In the genomic region with DNA sequence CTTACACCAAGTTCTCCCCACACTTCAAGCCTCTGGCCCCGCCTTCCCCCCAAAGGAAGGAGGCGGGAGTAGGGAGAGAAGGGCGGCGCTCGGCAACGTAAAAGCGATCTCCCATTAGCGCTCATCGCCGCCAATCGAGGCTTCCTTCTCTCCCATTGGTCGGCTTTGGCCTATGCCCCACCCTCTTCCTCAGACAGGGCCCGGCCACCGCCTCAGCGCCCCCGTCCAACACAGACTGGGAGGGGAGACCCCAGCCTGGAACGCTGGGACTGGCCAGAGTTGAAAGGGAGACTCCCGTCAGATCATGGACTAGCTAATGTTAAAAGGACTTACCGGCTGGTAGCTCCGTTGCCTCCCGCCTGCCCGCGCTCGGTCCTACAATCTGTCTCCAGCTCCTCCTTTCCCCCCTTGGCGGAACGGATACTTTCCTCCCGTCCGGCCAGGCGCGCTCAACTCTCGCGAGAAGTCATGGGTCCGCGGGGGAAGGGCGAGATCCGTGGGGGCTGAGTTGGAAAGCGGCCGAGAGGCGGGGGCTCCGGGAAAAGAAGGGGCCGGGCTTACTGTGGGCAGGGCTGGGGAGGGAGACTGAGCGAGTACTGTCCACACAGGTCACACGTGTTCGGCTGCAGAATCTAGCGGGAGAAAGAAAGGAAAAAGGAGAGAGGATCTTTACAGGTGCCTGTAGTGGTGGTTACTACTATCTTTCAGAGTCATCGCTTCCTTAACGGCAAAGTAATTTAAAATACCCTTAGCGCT, we compare ENCODE assay signal across 1 cellular context.
TF ChIP-seq lines count a peak whose summit lies in the region.

A gene (minus strand): TSS at position 437 of the 756 bp plus-strand sequence. CDS start 25,382 bp downstream, outside the sequence.

TF ChIP-seq in GM12878, 131 proteins besides CTCF, POLR2A, EP300 and RAD21 (continued from another document and continues in another):
- TF ChIP-seq, protein P1, sequence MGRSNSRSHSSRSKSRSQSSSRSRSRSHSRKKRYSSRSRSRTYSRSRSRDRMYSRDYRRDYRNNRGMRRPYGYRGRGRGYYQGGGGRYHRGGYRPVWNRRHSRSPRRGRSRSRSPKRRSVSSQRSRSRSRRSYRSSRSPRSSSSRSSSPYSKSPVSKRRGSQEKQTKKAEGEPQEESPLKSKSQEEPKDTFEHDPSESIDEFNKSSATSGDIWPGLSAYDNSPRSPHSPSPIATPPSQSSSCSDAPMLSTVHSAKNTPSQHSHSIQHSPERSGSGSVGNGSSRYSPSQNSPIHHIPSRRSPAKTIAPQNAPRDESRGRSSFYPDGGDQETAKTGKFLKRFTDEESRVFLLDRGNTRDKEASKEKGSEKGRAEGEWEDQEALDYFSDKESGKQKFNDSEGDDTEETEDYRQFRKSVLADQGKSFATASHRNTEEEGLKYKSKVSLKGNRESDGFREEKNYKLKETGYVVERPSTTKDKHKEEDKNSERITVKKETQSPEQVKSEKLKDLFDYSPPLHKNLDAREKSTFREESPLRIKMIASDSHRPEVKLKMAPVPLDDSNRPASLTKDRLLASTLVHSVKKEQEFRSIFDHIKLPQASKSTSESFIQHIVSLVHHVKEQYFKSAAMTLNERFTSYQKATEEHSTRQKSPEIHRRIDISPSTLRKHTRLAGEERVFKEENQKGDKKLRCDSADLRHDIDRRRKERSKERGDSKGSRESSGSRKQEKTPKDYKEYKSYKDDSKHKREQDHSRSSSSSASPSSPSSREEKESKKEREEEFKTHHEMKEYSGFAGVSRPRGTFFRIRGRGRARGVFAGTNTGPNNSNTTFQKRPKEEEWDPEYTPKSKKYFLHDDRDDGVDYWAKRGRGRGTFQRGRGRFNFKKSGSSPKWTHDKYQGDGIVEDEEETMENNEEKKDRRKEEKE (IDR thresholded peaks at IDR 0.05), result peak; percentile 99
- TF ChIP-seq SP1 (IDR thresholded peaks at IDR 0.05; ENCODE audit: low read depth, low read length) (peak; percentile 97), KAT2A (conservative IDR thresholded peaks at IDR 0.05; ENCODE audit: control insufficient read depth, low read depth, low read length) (no peak), KLF5 (IDR thresholded peaks at IDR 0.05; ENCODE audit: partially characterized antibody) (peak; percentile 100), ZNF274 (IDR thresholded peaks at IDR 0.05; ENCODE audit: insufficient read depth, insufficient read length) (no peak), ETV6 (conservative IDR thresholded peaks at IDR 0.05 in 1 of 2, IDR thresholded peaks at IDR 0.05 in 1 of 2; ENCODE audit: borderline replicate concordance in 1 of 2, low read depth in 1 of 2) (no peak), GATAD2B (conservative IDR thresholded peaks at IDR 0.05; ENCODE audit: low read depth) (peak; percentile 79; the same call in 1 of the 2 replicates), RCOR1 (conservative IDR thresholded peaks at IDR 0.05; ENCODE audit: low read depth, low read length) (peak; percentile 98; the same call in 1 of the 2 replicates), SMAD5 (IDR thresholded peaks at IDR 0.05; ENCODE audit: low read depth) (peak; percentile 49; the same call in 1 of the 2 replicates), SIX5 (IDR thresholded peaks at IDR 0.05; ENCODE audit: low read depth, low read length, severe bottlenecking) (peak; percentile 35), SMC3 (IDR thresholded peaks at IDR 0.05; ENCODE audit: borderline replicate concordance, low read length) (no peak; the same call in 1 of the 2 replicates), MYC (IDR thresholded peaks at IDR 0.05; ENCODE audit: insufficient read depth, insufficient read length, insufficient replicate concordance, low read length, severe bottlenecking) (no peak), ZSCAN29 (IDR thresholded peaks at IDR 0.05) (no peak), LARP7 (IDR thresholded peaks at IDR 0.05) (peak; percentile 80), POLR2AphosphoS5 (IDR thresholded peaks at IDR 0.05; ENCODE audit: low read length) (peak; percentile 46; the same call in 1 of the 2 replicates), NR2C1 (IDR thresholded peaks at IDR 0.05) (no peak), HCFC1 (IDR thresholded peaks at IDR 0.05; ENCODE audit: low read length) (peak; percentile 57), EED (IDR thresholded peaks at IDR 0.05; ENCODE audit: low read depth) (peak; percentile 26; the same call in 1 of the 2 replicates), GABPA (IDR thresholded peaks at IDR 0.05; ENCODE audit: low read depth) (no peak), BMI1 (IDR thresholded peaks at IDR 0.05; ENCODE audit: borderline replicate concordance) (no peak), CEBPB (IDR thresholded peaks at IDR 0.05; ENCODE audit: borderline replicate concordance in 1 of 2, low read depth in 2 of 2, low read length in 2 of 2) (no peak), NFXL1 (IDR thresholded peaks at IDR 0.05; ENCODE audit: borderline replicate concordance) (no peak), ZNF207 (IDR thresholded peaks at IDR 0.05; ENCODE audit: borderline replicate concordance) (peak; percentile 100), CBFB (IDR thresholded peaks at IDR 0.05; ENCODE audit: low read depth) (peak; percentile 94), STAT3 (IDR thresholded peaks at IDR 0.05; ENCODE audit: low read depth, low read length) (no peak)
- TF ChIP-seq, protein P2, sequence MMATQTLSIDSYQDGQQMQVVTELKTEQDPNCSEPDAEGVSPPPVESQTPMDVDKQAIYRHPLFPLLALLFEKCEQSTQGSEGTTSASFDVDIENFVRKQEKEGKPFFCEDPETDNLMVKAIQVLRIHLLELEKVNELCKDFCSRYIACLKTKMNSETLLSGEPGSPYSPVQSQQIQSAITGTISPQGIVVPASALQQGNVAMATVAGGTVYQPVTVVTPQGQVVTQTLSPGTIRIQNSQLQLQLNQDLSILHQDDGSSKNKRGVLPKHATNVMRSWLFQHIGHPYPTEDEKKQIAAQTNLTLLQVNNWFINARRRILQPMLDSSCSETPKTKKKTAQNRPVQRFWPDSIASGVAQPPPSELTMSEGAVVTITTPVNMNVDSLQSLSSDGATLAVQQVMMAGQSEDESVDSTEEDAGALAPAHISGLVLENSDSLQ (IDR thresholded peaks at IDR 0.05), result peak; percentile 99
- TF ChIP-seq, protein P3, sequence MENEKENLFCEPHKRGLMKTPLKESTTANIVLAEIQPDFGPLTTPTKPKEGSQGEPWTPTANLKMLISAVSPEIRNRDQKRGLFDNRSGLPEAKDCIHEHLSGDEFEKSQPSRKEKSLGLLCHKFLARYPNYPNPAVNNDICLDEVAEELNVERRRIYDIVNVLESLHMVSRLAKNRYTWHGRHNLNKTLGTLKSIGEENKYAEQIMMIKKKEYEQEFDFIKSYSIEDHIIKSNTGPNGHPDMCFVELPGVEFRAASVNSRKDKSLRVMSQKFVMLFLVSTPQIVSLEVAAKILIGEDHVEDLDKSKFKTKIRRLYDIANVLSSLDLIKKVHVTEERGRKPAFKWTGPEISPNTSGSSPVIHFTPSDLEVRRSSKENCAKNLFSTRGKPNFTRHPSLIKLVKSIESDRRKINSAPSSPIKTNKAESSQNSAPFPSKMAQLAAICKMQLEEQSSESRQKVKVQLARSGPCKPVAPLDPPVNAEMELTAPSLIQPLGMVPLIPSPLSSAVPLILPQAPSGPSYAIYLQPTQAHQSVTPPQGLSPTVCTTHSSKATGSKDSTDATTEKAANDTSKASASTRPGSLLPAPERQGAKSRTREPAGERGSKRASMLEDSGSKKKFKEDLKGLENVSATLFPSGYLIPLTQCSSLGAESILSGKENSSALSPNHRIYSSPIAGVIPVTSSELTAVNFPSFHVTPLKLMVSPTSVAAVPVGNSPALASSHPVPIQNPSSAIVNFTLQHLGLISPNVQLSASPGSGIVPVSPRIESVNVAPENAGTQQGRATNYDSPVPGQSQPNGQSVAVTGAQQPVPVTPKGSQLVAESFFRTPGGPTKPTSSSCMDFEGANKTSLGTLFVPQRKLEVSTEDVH (IDR thresholded peaks at IDR 0.05; ENCODE audit: low read depth, partially characterized antibody), result no peak
- TF ChIP-seq, protein P4, sequence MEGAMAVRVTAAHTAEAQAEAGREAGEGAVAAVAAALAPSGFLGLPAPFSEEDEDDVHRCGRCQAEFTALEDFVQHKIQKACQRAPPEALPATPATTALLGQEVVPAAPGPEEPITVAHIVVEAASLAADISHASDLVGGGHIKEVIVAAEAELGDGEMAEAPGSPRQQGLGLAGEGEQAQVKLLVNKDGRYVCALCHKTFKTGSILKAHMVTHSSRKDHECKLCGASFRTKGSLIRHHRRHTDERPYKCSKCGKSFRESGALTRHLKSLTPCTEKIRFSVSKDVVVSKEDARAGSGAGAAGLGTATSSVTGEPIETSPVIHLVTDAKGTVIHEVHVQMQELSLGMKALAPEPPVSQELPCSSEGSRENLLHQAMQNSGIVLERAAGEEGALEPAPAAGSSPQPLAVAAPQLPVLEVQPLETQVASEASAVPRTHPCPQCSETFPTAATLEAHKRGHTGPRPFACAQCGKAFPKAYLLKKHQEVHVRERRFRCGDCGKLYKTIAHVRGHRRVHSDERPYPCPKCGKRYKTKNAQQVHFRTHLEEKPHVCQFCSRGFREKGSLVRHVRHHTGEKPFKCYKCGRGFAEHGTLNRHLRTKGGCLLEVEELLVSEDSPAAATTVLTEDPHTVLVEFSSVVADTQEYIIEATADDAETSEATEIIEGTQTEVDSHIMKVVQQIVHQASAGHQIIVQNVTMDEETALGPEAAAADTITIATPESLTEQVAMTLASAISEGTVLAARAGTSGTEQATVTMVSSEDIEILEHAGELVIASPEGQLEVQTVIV (IDR thresholded peaks at IDR 0.05; ENCODE audit: borderline replicate concordance, partially characterized antibody), result peak; percentile 97
- TF ChIP-seq, protein P5, sequence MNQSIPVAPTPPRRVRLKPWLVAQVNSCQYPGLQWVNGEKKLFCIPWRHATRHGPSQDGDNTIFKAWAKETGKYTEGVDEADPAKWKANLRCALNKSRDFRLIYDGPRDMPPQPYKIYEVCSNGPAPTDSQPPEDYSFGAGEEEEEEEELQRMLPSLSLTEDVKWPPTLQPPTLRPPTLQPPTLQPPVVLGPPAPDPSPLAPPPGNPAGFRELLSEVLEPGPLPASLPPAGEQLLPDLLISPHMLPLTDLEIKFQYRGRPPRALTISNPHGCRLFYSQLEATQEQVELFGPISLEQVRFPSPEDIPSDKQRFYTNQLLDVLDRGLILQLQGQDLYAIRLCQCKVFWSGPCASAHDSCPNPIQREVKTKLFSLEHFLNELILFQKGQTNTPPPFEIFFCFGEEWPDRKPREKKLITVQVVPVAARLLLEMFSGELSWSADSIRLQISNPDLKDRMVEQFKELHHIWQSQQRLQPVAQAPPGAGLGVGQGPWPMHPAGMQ (IDR thresholded peaks at IDR 0.05; ENCODE audit: borderline replicate concordance), result peak; percentile 94
- TF ChIP-seq, protein P6, sequence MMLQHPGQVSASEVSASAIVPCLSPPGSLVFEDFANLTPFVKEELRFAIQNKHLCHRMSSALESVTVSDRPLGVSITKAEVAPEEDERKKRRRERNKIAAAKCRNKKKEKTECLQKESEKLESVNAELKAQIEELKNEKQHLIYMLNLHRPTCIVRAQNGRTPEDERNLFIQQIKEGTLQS (IDR thresholded peaks at IDR 0.05; ENCODE audit: borderline replicate concordance, extremely low read depth, low read depth, low read length), result no peak
- TF ChIP-seq, protein P7, sequence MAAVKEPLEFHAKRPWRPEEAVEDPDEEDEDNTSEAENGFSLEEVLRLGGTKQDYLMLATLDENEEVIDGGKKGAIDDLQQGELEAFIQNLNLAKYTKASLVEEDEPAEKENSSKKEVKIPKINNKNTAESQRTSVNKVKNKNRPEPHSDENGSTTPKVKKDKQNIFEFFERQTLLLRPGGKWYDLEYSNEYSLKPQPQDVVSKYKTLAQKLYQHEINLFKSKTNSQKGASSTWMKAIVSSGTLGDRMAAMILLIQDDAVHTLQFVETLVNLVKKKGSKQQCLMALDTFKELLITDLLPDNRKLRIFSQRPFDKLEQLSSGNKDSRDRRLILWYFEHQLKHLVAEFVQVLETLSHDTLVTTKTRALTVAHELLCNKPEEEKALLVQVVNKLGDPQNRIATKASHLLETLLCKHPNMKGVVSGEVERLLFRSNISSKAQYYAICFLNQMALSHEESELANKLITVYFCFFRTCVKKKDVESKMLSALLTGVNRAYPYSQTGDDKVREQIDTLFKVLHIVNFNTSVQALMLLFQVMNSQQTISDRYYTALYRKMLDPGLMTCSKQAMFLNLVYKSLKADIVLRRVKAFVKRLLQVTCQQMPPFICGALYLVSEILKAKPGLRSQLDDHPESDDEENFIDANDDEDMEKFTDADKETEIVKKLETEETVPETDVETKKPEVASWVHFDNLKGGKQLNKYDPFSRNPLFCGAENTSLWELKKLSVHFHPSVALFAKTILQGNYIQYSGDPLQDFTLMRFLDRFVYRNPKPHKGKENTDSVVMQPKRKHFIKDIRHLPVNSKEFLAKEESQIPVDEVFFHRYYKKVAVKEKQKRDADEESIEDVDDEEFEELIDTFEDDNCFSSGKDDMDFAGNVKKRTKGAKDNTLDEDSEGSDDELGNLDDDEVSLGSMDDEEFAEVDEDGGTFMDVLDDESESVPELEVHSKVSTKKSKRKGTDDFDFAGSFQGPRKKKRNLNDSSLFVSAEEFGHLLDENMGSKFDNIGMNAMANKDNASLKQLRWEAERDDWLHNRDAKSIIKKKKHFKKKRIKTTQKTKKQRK (IDR thresholded peaks at IDR 0.05; ENCODE audit: low read depth, low read length), result peak; percentile 76
- TF ChIP-seq, protein P8, sequence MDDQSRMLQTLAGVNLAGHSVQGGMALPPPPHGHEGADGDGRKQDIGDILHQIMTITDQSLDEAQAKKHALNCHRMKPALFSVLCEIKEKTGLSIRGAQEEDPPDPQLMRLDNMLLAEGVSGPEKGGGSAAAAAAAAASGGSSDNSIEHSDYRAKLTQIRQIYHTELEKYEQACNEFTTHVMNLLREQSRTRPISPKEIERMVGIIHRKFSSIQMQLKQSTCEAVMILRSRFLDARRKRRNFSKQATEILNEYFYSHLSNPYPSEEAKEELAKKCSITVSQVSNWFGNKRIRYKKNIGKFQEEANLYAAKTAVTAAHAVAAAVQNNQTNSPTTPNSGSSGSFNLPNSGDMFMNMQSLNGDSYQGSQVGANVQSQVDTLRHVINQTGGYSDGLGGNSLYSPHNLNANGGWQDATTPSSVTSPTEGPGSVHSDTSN (IDR thresholded peaks at IDR 0.05; ENCODE audit: insufficient replicate concordance, low read depth, low read length), result peak; percentile 98
- TF ChIP-seq, protein P9, sequence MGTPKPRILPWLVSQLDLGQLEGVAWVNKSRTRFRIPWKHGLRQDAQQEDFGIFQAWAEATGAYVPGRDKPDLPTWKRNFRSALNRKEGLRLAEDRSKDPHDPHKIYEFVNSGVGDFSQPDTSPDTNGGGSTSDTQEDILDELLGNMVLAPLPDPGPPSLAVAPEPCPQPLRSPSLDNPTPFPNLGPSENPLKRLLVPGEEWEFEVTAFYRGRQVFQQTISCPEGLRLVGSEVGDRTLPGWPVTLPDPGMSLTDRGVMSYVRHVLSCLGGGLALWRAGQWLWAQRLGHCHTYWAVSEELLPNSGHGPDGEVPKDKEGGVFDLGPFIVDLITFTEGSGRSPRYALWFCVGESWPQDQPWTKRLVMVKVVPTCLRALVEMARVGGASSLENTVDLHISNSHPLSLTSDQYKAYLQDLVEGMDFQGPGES (IDR thresholded peaks at IDR 0.05), result peak; percentile 93
- TF ChIP-seq, protein P10, sequence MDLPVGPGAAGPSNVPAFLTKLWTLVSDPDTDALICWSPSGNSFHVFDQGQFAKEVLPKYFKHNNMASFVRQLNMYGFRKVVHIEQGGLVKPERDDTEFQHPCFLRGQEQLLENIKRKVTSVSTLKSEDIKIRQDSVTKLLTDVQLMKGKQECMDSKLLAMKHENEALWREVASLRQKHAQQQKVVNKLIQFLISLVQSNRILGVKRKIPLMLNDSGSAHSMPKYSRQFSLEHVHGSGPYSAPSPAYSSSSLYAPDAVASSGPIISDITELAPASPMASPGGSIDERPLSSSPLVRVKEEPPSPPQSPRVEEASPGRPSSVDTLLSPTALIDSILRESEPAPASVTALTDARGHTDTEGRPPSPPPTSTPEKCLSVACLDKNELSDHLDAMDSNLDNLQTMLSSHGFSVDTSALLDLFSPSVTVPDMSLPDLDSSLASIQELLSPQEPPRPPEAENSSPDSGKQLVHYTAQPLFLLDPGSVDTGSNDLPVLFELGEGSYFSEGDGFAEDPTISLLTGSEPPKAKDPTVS (IDR thresholded peaks at IDR 0.05; ENCODE audit: low read depth, low read length), result no peak
